15 cellular contexts compared by ENCODE assay signal in genomic region chr2:48504647-48505327, GRCh38. TPM values are rescaled to one million over a fixed set of nuclear protein-coding genes. Genes with fewer than 3 reads are reported as not detected.
DNase-seq lines count a peak whose midpoint lies in the region; ATAC-seq and TF ChIP-seq lines count a peak whose summit lies in the region.
"Had no signal": no experiment of that assay in that cellular context is flagged by ENCODE, and none has a peak within 500 bp of the region (broad histone marks: within the 10 kb centered on the region; RNA-seq: fewer than 3 reads in every experiment).

No MANE protein-coding gene starts in this region.

- H3K4me2 ChIP-seq in PC-3 (ENCODE audit: low read length) = no peak overlapping the region
- no peak overlapping the region for H3K4me2 ChIP-seq in mesendoderm (ENCODE audit: low read length)
- H3K4me2 ChIP-seq: BLaER1 treated with 17β-estradiol and CSF1 and Interleukin-3, amounts not matched to agents 10 nM and 100 nM had no signal

- H3K27me3 ChIP-seq in PC-3 (ENCODE audit: low read length) (no peaks in the 10 kb centered on the region), mesendoderm (ENCODE audit: insufficient read depth, low read length, poor library complexity) (no peaks in the 10 kb centered on the region)
- H3K27me3 ChIP-seq: BLaER1 treated with 17β-estradiol and CSF1 and Interleukin-3, amounts not matched to agents 10 nM and 100 nM had no signal

- peak; percentile 64; the same call in 1 of the 2 replicates for ATAC-seq in PC-3
- no peak for ATAC-seq in HG02623 (IDR thresholded peaks at IDR 0.05; ENCODE audit: unreplicated experiment)
- ATAC-seq in HG02798 (IDR thresholded peaks at IDR 0.05; ENCODE audit: poor library complexity, unreplicated experiment) = no peak
- ATAC-seq: activated T-cell treated with anti-CD3 and anti-CD28 coated beads, Interleukin-2, amount 50 U/mL, for 4 hours had no signal

- H3K27ac ChIP-seq in PC-3 (ENCODE audit: low read length) (no peak overlapping the region), mesendoderm (ENCODE audit: low read depth, low read length) (no peak overlapping the region)
- H3K27ac ChIP-seq: BLaER1 treated with 17β-estradiol and CSF1 and Interleukin-3, amounts not matched to agents 10 nM and 100 nM had no signal

- no peaks in the 10 kb centered on the region for H4K20me1 ChIP-seq in PC-3 (ENCODE audit: low read length)
- H4K20me1 ChIP-seq: BLaER1 treated with 17β-estradiol and CSF1 and Interleukin-3, amounts not matched to agents 10 nM and 100 nM had no signal

- no CpG with 5 or more reads among the region's 4 CpGs for WGBS in mesendoderm (ENCODE audit: extremely low coverage, insufficient coverage, low lambda C conversion rate)

- intact Hi-C loops in PC-3 (cut with micrococcal nuclease) = no loop called here

- H3K4me1 ChIP-seq in PC-3 (ENCODE audit: insufficient read depth, low read length) (peaks cover 15% of the 10 kb centered on the region), mesendoderm (ENCODE audit: control insufficient read depth, low read depth, low read length) (peaks cover 3% of the 10 kb centered on the region)

- no peaks in the 10 kb centered on the region for H3K9me3 ChIP-seq in PC-3 (ENCODE audit: low read length)
- H3K9me3 ChIP-seq: BLaER1 treated with 17β-estradiol and CSF1 and Interleukin-3, amounts not matched to agents 10 nM and 100 nM had no signal

- no TSS peak for BruUV-seq in PC-3 (replicated peaks; lab: Mats Ljungman, UMichigan)

- H3K79me2 ChIP-seq in PC-3 (ENCODE audit: low read length) (no peaks in the 10 kb centered on the region), mesendoderm (ENCODE audit: control insufficient read depth, insufficient read depth, low read length) (no peaks in the 10 kb centered on the region)

- no peak overlapping the region for H2BK15ac ChIP-seq in mesendoderm (replicated peaks; ENCODE audit: low read depth)

- H3K18ac ChIP-seq in mesendoderm (ENCODE audit: low read length) = peak overlapping the region; percentile 51

- CTCF ChIA-PET in PC-3 (lab: Charles Lee) = no interaction called here

- H3K56ac ChIP-seq in mesendoderm (ENCODE audit: low read length) = no peak overlapping the region

- peaks cover 6% of the 10 kb centered on the region; the same call in 1 of the 2 replicates for H3K36me3 ChIP-seq in PC-3 (ENCODE audit: low read depth, low read length)
- H3K36me3 ChIP-seq in mesendoderm (ENCODE audit: control insufficient read depth, insufficient read depth, low read length) = no peaks in the 10 kb centered on the region

- H3K9ac ChIP-seq in PC-3 (ENCODE audit: low read length) = no peak overlapping the region
- no peak overlapping the region for H3K9ac ChIP-seq in mesendoderm (ENCODE audit: low read length)
- H3K9ac ChIP-seq: BLaER1 treated with 17β-estradiol and CSF1 and Interleukin-3, amounts not matched to agents 10 nM and 100 nM had no signal

- no peak overlapping the region for H4K8ac ChIP-seq in mesendoderm (ENCODE audit: low read depth, low read length)

- POLR2A ChIA-PET in PC-3 (lab: Charles Lee; ENCODE audit: unreplicated experiment) = no interaction called here

- no peaks in the 10 kb centered on the region for H3F3A ChIP-seq in PC-3 (ENCODE audit: low read length, unreplicated experiment)

- H3K4ac ChIP-seq in mesendoderm (ENCODE audit: low read depth, low read length) = no peak overlapping the region

- TF ChIP-seq CTCF in PC-3 (conservative IDR thresholded peaks at IDR 0.05; ENCODE audit: low read depth, low read length) = no peak

- H2AFZ ChIP-seq in PC-3 (ENCODE audit: low read length) = no peak overlapping the region

- H4K5ac ChIP-seq in mesendoderm (ENCODE audit: low read length) = no peak overlapping the region

- H3K23ac ChIP-seq in mesendoderm (ENCODE audit: low read length) = no peak overlapping the region

- no peaks in the 10 kb centered on the region for H3K79me1 ChIP-seq in mesendoderm (ENCODE audit: low read length)

- no peaks in the 10 kb centered on the region for H3K9me2 ChIP-seq in PC-3 (replicated peaks; ENCODE audit: low read length)

- H2BK5ac ChIP-seq in mesendoderm (ENCODE audit: low read length) = no peak overlapping the region

- in situ Hi-C loops in G401 (cut with HindIII; ENCODE audit: low sequenced_read_pairs) = no loop called here

- H2AK5ac ChIP-seq in mesendoderm (ENCODE audit: low read length) = no peak overlapping the region

- H3K4me3 ChIP-seq in PC-3 (ENCODE audit: low read length) = no peak overlapping the region
- H3K4me3 ChIP-seq in mesendoderm (ENCODE audit: low read length) = no peak overlapping the region
- H3K4me3 ChIP-seq: BLaER1 treated with 17β-estradiol and CSF1 and Interleukin-3, amounts not matched to agents 10 nM and 100 nM had no signal

- DNase-seq in EH (ENCODE audit: low read depth) = peak; percentile 82
- DNase-seq in PC-3 = peak; percentile 11
- DNase-seq in dedifferentiated amniotic fluid mesenchymal stem cell (ENCODE audit: extremely low spot score) = peak; percentile 60
- DNase-seq in mesendoderm = peak; percentile 83
- no peak for DNase-seq in G401 (ENCODE audit: low spot score)
- no peak for DNase-seq in T-helper 1 cell
- DNase-seq: activated CD4-positive, alpha-beta T cell treated with anti-CD3 and anti-CD28 coated beads, Interleukin-2, amount 10 ng/mL, durations not matched to agents 7 days and 5 days; activated T-cell treated with anti-CD3 and anti-CD28 coated beads, Interleukin-2, amount 50 U/mL, for 4 hours; aorta; DMS79; NCI-H82; posterior cingulate gyrus had no signal

- no peak overlapping the region for H2BK120ac ChIP-seq in mesendoderm (ENCODE audit: low read depth, low read length)

RNA-seq across cellular contexts. Expression of gene STON1, which starts 25.2 kb away (rescaled TPM):
- 1.2 TPM in 2 replicates for total RNA-seq in PC-3 (2014; rRNA removed)
- polyA plus RNA-seq in mesendoderm (2013, experiment 1 of 2) = 1.1 TPM
- 1.1 TPM for polyA plus RNA-seq in mesendoderm (2013, experiment 2 of 2)
- total RNA-seq in G401 (2014; rRNA removed; shearing (Covaris generic)) = 0.43 and 3.1 TPM in 2 replicates

Comparison
In these comparisons a context has a peak if more than half of its experiments do, and no peak if none do; other contexts are left out.
1. DNase-seq: peak in EH (single experiment), PC-3 (single experiment), dedifferentiated amniotic fluid mesenchymal stem cell (single experiment) and mesendoderm (single experiment); none in G401 (single experiment) and T-helper 1 cell (0 of 5).